Comparison of ENCODE assay signal across 26 cellular contexts in the genomic region with DNA sequence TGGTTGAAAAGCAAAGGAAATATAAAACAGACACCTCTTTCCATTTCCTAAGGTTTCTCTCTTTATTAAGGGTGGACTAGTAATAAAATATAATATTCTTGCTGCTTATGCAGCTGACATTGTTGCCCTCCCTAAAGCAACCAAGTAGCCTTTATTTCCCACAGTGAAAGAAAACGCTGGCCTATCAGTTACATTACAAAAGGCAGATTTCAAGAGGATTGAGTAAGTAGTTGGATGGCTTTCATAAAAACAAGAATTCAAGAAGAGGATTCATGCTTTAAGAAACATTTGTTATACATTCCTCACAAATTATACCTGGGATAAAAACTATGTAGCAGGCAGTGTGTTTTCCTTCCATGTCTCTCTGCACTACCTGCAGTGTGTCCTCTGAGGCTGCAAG.
"Had no signal": no experiment of that assay in that cellular context is flagged by ENCODE, and none has a peak within 500 bp of the region (broad histone marks: within the 10 kb centered on the region; RNA-seq: fewer than 3 reads in every experiment).

No MANE protein-coding gene starts in this region.

- H3K36me3 ChIP-seq: cardiac muscle cell, colonic mucosa had no signal

- H3K9me3 ChIP-seq: ascending aorta, breast epithelium, colonic mucosa, esophagus squamous epithelium, gastroesophageal sphincter had no signal

- H3K27ac ChIP-seq: ascending aorta, breast epithelium, cardiac muscle cell, colonic mucosa, epithelial cell of prostate, esophagus squamous epithelium, gastroesophageal sphincter had no signal

- H3K4me1 ChIP-seq: ascending aorta, breast epithelium, colonic mucosa had no signal

- DNase-seq: activated CD4-positive, alpha-beta memory T cell treated with anti-CD3 and anti-CD28 coated beads for 36 hours; activated CD4-positive, alpha-beta T cell treated with anti-CD3 and anti-CD28 coated beads for 36 hours; activated CD4-positive, alpha-beta T cell treated with anti-CD3 and anti-CD28 coated beads, Interleukin-2, amount 10 ng/mL, durations not matched to agents 24 days and 14 days; activated CD4-positive, CD25-positive, alpha-beta regulatory T cell; activated CD4-positive, CD25-positive, alpha-beta regulatory T cell treated with anti-CD3 and anti-CD28 coated beads, Interleukin-2, amount 50 U/mL, for 72 hours; activated CD8-positive, alpha-beta memory T cell treated with anti-CD3 and anti-CD28 coated beads, Interleukin-2, amount 10 ng/mL, durations not matched to agents 7 days and 5 days; activated CD8-positive, alpha-beta memory T cell treated with anti-CD3 and anti-CD28 coated beads, Interleukin-2, amount 50 U/mL, for 4 hours; activated CD8-positive, alpha-beta T cell treated with anti-CD3 and anti-CD28 coated beads, Interleukin-2, amount 10 ng/mL, durations not matched to agents 7 days and 5 days; activated effector memory CD4-positive, alpha-beta T cell treated with anti-CD3 and anti-CD28 coated beads, Interleukin-2, amount 50 U/mL, for 16 hours; activated naive CD4-positive, alpha-beta T cell treated with anti-CD3 and anti-CD28 coated beads for 36 hours; activated naive CD8-positive, alpha-beta T cell treated with anti-CD3 and anti-CD28 coated beads for 36 hours; activated naive CD8-positive, alpha-beta T cell treated with anti-CD3 and anti-CD28 coated beads, Interleukin-2, amount 50 U/mL, for 24 hours; activated T-cell treated with anti-CD3 and anti-CD28 coated beads, Interleukin-2, amount 50 U/mL, for 1 hour; activated T-cell treated with anti-CD3 and anti-CD28 coated beads, Interleukin-2, amount 50 U/mL, for 48 hours; central memory CD4-positive, alpha-beta T cell; cerebellar nuclear complex; colonic mucosa; effector CD8-positive, alpha-beta T cell; esophagus squamous epithelium; foreskin melanocyte; T-helper 2 cell had no signal

- H3K4me3 ChIP-seq: ascending aorta, breast epithelium, cardiac muscle cell, colonic mucosa, esophagus squamous epithelium, gastroesophageal sphincter had no signal

- ATAC-seq: activated CD4-positive, alpha-beta T cell treated with anti-CD3 and anti-CD28 coated beads for 36 hours; activated CD8-positive, alpha-beta memory T cell treated with anti-CD3 and anti-CD28 coated beads, Interleukin-2, amount 10 ng/mL, durations not matched to agents 7 days and 5 days; activated CD8-positive, alpha-beta T cell treated with anti-CD3 and anti-CD28 coated beads, Interleukin-2, amount 10 ng/mL, durations not matched to agents 7 days and 5 days; activated naive CD8-positive, alpha-beta T cell treated with anti-CD3 and anti-CD28 coated beads, Interleukin-2, amount 50 U/mL, for 24 hours; gastroesophageal sphincter had no signal

- H3K27me3 ChIP-seq: ascending aorta, breast epithelium, cardiac muscle cell, colonic mucosa, esophagus squamous epithelium, gastroesophageal sphincter had no signal
